17 cellular contexts compared by ENCODE assay signal in the genomic region with DNA sequence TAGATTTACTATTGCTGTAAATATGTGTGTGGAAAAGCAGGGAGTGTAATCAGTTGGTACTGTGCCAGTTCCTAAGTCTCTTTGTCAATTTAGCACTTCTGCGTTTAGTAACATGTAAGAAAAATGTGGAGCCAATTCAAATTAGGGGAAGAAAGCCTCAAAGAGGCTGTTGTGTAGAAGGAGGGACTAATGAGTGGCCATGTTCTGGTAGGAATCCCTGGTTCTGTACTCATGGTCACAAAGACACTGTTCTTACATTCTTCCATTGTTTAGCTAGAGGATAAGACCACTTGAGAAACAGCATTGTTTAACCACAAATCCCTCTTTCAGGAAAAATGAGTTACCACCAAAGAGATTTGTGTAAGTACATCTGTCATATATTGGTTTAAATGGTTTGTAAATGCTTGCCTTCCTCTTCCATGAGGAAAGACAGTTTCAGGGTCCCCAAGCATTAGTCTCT. TPM values are rescaled to one million over a fixed set of nuclear protein-coding genes. Genes with fewer than 3 reads are reported as not detected.
DNase-seq lines count a peak whose midpoint lies in the region; ATAC-seq and TF ChIP-seq lines count a peak whose summit lies in the region.
"Had no signal": no experiment of that assay in that cellular context is flagged by ENCODE, and none has a peak within 500 bp of the region (broad histone marks: within the 10 kb centered on the region; RNA-seq: fewer than 3 reads in every experiment).

No MANE protein-coding gene starts in this region.

- H3K9me3 ChIP-seq in SK-N-MC (ENCODE audit: low read depth, low read length) (no peaks in the 10 kb centered on the region), spleen (no peaks in the 10 kb centered on the region)

- 17 to 26% (median 20%) methylated on average over 1 of the region's 1 CpG for WGBS in spleen, 5 donors

- TF ChIP-seq POLR2A in spleen (IDR thresholded peaks at IDR 0.05), result no peak

- no peak overlapping the region for H3K9ac ChIP-seq in SK-N-MC (ENCODE audit: insufficient read length)

- no peak for ATAC-seq in HG03342 (IDR thresholded peaks at IDR 0.05; ENCODE audit: unreplicated experiment)
- ATAC-seq: PC-3; stimulated activated memory B cell treated with anti-CD40 and anti-IgM and Interleukin-4, amounts not matched to agents 10 μg/mL and 1 μg/mL and 100 μg/mL, for 72 hours had no signal

- H3K36me3 ChIP-seq in SK-N-MC (ENCODE audit: insufficient read depth, low read length) (no peaks in the 10 kb centered on the region), spleen (no peaks in the 10 kb centered on the region)

- H3K27ac ChIP-seq in SK-N-MC (no peak overlapping the region), spleen (peak overlapping the region in 5 of 8 donors; percentile 5 to 35 (median 20))

- TF ChIP-seq CTCF in fibroblast of the aortic adventitia (IDR thresholded peaks at IDR 0.05; ENCODE audit: insufficient read depth, low read length) (no peak), spleen (IDR thresholded peaks at IDR 0.05 in 8 of 11, conservative IDR thresholded peaks at IDR 0.05 in 3 of 11) (no peak)

- DNase-seq in SKM-1 treated with dmso at 0.1 percent for 144 hours (lab: John Stamatoyannopoulos, UW; ENCODE audit: unreplicated experiment) (peak; percentile 9), SKM-1 (lab: John Stamatoyannopoulos, UW; ENCODE audit: unreplicated experiment) (no peak), SK-N-MC (ENCODE audit: low read depth, low spot score) (peak; percentile 8), fibroblast of the aortic adventitia (ENCODE audit: low read depth) (peak; percentile 69), spleen (no peak), T-helper 9 cell (no peak), DMS114 treated with DMSO at 0.1 percent for 48 hours (lab: John Stamatoyannopoulos, UW; ENCODE audit: unreplicated experiment) (no peak)
- DNase-seq: activated CD4-positive, alpha-beta memory T cell treated with anti-CD3 and anti-CD28 coated beads for 36 hours; activated effector memory CD4-positive, alpha-beta T cell treated with Interleukin-2 at 50 U/mL for 16 hours; caudate nucleus; MM.1S; NCI-H345; PC-3; stimulated activated CD4-positive, alpha-beta T cell treated with anti-CD3 and anti-CD28 coated beads, Interleukin-4, amount 100 ng/mL, for 1 hour; T1000 had no signal

- intact Hi-C loops in spleen (cut with DNase I; ENCODE audit: low total_unique reads), result no loop called here

- H3K27me3 ChIP-seq in spleen (replicated peaks in 1 of 7), result no peaks in the 10 kb centered on the region

- H3K4me1 ChIP-seq in spleen, result peaks cover 0 to 6% (median 1%) of the 10 kb centered on the region in 6 donors

- H3K4me3 ChIP-seq in SK-N-MC (no peak overlapping the region), fibroblast of the aortic adventitia (ENCODE audit: low read depth, low read length) (no peak overlapping the region), spleen (no peak overlapping the region)

RNA-seq across cellular contexts. Expression of gene ARHGEF28, which starts 14.9 kb away (rescaled TPM):
- total RNA-seq in fibroblast of the aortic adventitia (ENCODE audit: low replicate concordance) (10.1 and 26.2 TPM in 2 replicates), spleen (10 to 100 TPM in 4 of 7 donors, 1 to 10 TPM in 3; 3.8 to 17.5 (median 10.0) TPM)
- 1 to 10 TPM in 2 of 3 donors, under 1 TPM in 1; 0.53 to 3.3 (median 1.5) TPM for polyA plus RNA-seq in spleen

Comparison
In these comparisons a context has a peak if more than half of its experiments do, and no peak if none do; other contexts are left out.
1. DNase-seq: peak in SKM-1 treated with dmso at 0.1 percent for 144 hours (single experiment), SK-N-MC (single experiment) and fibroblast of the aortic adventitia (single experiment); none in SKM-1 (single experiment), spleen (single experiment), T-helper 9 cell (single experiment) and DMS114 treated with DMSO at 0.1 percent for 48 hours (single experiment).